In genomic region chr6:97282726-97283617, GRCh38 we compare ENCODE assay signal across 8 cellular contexts. TPM values are rescaled to one million over a fixed set of nuclear protein-coding genes. Genes with fewer than 3 reads are reported as not detected.
A peak's percentile ranks its signal among the peaks of the same experiment; 100 is the strongest.
DNase-seq lines count a peak whose midpoint lies in the region; TF ChIP-seq lines count a peak whose summit lies in the region.

Gene MMS22L, minus strand, starts transcription at chr6:97283216. Its CDS starts 739 bp downstream, at chr6:97282477.

- H3K4me1 ChIP-seq in HAP-1 = peaks cover 8% of the 10 kb centered on the region
- peaks cover 0 to 19% (median 12%) of the 10 kb centered on the region in 4 donors for H3K4me1 ChIP-seq in stomach

- H3K27ac ChIP-seq in stomach = peak within 1 kb of the TSS; percentile 32 to 83 (median 77)

- peak within 1 kb of the TSS; percentile 92 for H3K4me3 ChIP-seq in HAP-1
- H3K4me3 ChIP-seq in MG63 = peak within 1 kb of the TSS; percentile 79
- peak within 1 kb of the TSS; percentile 98 for H3K4me3 ChIP-seq in fibroblast of villous mesenchyme (ENCODE audit: low read depth, low read length)
- peak within 1 kb of the TSS; percentile 77 to 93 (median 90) for H3K4me3 ChIP-seq in stomach

- peaks cover 38% of the 10 kb centered on the region for H3K4me1 Mint-ChIP-seq in neural crest cell

- peaks cover 24% of the 10 kb centered on the region for H3K36me3 ChIP-seq in HAP-1 (replicated peaks)
- peaks cover 35% of the 10 kb centered on the region for H3K36me3 ChIP-seq in MG63
- H3K36me3 ChIP-seq in stomach = peaks cover 0 to 8% (median 5%) of the 10 kb centered on the region in 4 donors

- intact Hi-C loops in stomach (cut with DNase I; ENCODE audit: low total_unique reads) = no loop called here

- no peak for TF ChIP-seq POLR2A in stomach (IDR thresholded peaks at IDR 0.05)

- DNase-seq in G401 (ENCODE audit: low spot score) = peak; percentile 67
- peak; percentile 88 to 95 for DNase-seq in HAP-1 (ENCODE audit: low spot score in 2 of 2)
- peak; percentile 91 for DNase-seq in MG63
- DNase-seq in SHP77 (lab: John Stamatoyannopoulos, UW) = peak; percentile 92 to 95
- DNase-seq in activated T-helper 9 cell treated with anti-CD3 and anti-CD28 coated beads, Interleukin-2, amount 50 U/mL, for 16 hours (ENCODE audit: low read depth) = peak; percentile 85
- DNase-seq in fibroblast of villous mesenchyme (ENCODE audit: low read depth) = peak; percentile 95
- DNase-seq in neural crest cell (ENCODE audit: low read depth, low spot score) = peak; percentile 91
- DNase-seq in stomach = peak; percentile 94

- no peaks in the 10 kb centered on the region for H3K9me3 Mint-ChIP-seq in neural crest cell

- TF ChIP-seq CTCF in fibroblast of villous mesenchyme (IDR thresholded peaks at IDR 0.05; ENCODE audit: insufficient read depth, low read depth, low read length) (no peak), neural crest cell (conservative IDR thresholded peaks at IDR 0.05) (no peak), stomach (IDR thresholded peaks at IDR 0.05) (no peak)

- peaks cover 9% of the 10 kb centered on the region for H3K36me3 Mint-ChIP-seq in neural crest cell (ENCODE audit: low read depth)

- H3K27ac Mint-ChIP-seq in neural crest cell (ENCODE audit: unreplicated experiment) = peak within 1 kb of the TSS; percentile 98

- peak within 1 kb of the TSS; percentile 97 for H3K4me3 Mint-ChIP-seq in neural crest cell

- H3K27me3 ChIP-seq in HAP-1 (ENCODE audit: low read depth) (no peaks in the 10 kb centered on the region), MG63 (no peaks in the 10 kb centered on the region), stomach (no peaks in the 10 kb centered on the region)

- in situ Hi-C loops in G401 (cut with HindIII; ENCODE audit: low sequenced_read_pairs) (no loop called here), HAP-1 (cut with MboI; ENCODE audit: low sequenced_read_pairs) (no loop called here)

- H3K9me3 ChIP-seq in HAP-1 = no peaks in the 10 kb centered on the region
- no peaks in the 10 kb centered on the region for H3K9me3 ChIP-seq in MG63
- H3K9me3 ChIP-seq in stomach = no peaks in the 10 kb centered on the region

- H3K27me3 Mint-ChIP-seq in neural crest cell (ENCODE audit: low read depth) = no peaks in the 10 kb centered on the region

- no peak for TF ChIP-seq EP300 in stomach (IDR thresholded peaks at IDR 0.05)

- WGBS in stomach, 5 donors = 0 to 1% (median 0%) methylated on average over 50 to 67 of the region's 67 CpGs

RNA-seq across cellular contexts. Expression of gene MMS22L, which starts in this region (rescaled TPM):
- total RNA-seq in G401 (2014; rRNA removed; shearing (Covaris generic)) = 14.8 and 31.2 TPM in 2 replicates
- total RNA-seq in MG63 (2014; rRNA removed; shearing (Covaris generic); ENCODE audit: low replicate concordance) = 8.2 and 12.9 TPM in 2 replicates
- total RNA-seq in fibroblast of villous mesenchyme (11.6 and 19.4 TPM in 2 replicates), neural crest cell (37.5 and 38.4 TPM in 2 replicates), stomach (10 to 100 TPM in 2 of 5 donors, 1 to 10 TPM in 3; 2.3 to 27.7 (median 7.5) TPM)
- 1 to 10 TPM in 2 of 3 donors, under 1 TPM in 1; 0.81 to 2.9 (median 1.2) TPM for polyA plus RNA-seq in stomach

Comparison
In these comparisons a context has a peak if more than half of its experiments do, and no peak if none do; other contexts are left out.
1. Peak in every context shown above with its lines: DNase-seq, H3K4me3 ChIP-seq and H3K27ac ChIP-seq.